ENCODE assay signal across 9 cellular contexts in genomic region chr18:23862071-23862470, GRCh38.
A peak's percentile ranks its signal among the peaks of the same experiment; 100 is the strongest.
DNase-seq lines count a peak whose midpoint lies in the region; ATAC-seq and TF ChIP-seq lines count a peak whose summit lies in the region.
"Had no signal": no experiment of that assay in that cellular context is flagged by ENCODE, and none has a peak within 500 bp of the region (broad histone marks: within the 10 kb centered on the region; RNA-seq: fewer than 3 reads in every experiment).

No MANE protein-coding gene starts in this region.

- peak; percentile 77 for ATAC-seq in RWPE2 (ENCODE audit: low read depth)
- no peak for ATAC-seq in stimulated activated naive CD8-positive, alpha-beta T cell treated with anti-CD3 and anti-CD28 coated beads, Interleukin-15, Interleukin-2, amounts not matched to agents 100 U/mL and 50 U/mL, for 24 hours

- H3K27ac ChIP-seq in RWPE2 (ENCODE audit: poor library complexity, severe bottlenecking) (peak overlapping the region; percentile 87), esophagus squamous epithelium (peak overlapping the region in 3 of 4 donors; percentile 13 to 45 (median 32))

- H3K4me1 Mint-ChIP-seq in progenitor cell of endocrine pancreas (ENCODE audit: low read depth): peaks cover 8% of the 10 kb centered on the region

- intact Hi-C loops in esophagus squamous epithelium (cut with DNase I): no loop called here

- no peaks in the 10 kb centered on the region for H3K9me3 ChIP-seq in RWPE2 (ENCODE audit: severe bottlenecking)
- no peaks in the 10 kb centered on the region for H3K9me3 ChIP-seq in esophagus squamous epithelium

- H3K27ac Mint-ChIP-seq in progenitor cell of endocrine pancreas: peak overlapping the region; percentile 62

- no peaks in the 10 kb centered on the region for H3K27me3 Mint-ChIP-seq in progenitor cell of endocrine pancreas

- H3K36me3 ChIP-seq in RWPE2 (ENCODE audit: low read depth): peaks cover 36% of the 10 kb centered on the region
- peaks cover 0 to 47% (median 0%) of the 10 kb centered on the region in 3 donors for H3K36me3 ChIP-seq in esophagus squamous epithelium

- H3K4me3 ChIP-seq in RWPE2 (ENCODE audit: severe bottlenecking) (no peak overlapping the region), esophagus squamous epithelium (no peak overlapping the region)

- TF ChIP-seq CTCF in RWPE2 (IDR thresholded peaks at IDR 0.05; ENCODE audit: poor library complexity, severe bottlenecking) (no peak), esophagus squamous epithelium (IDR thresholded peaks at IDR 0.05) (no peak), progenitor cell of endocrine pancreas (IDR thresholded peaks at IDR 0.05; ENCODE audit: unreplicated experiment) (no peak)

- H3K27me3 ChIP-seq in RWPE2 (ENCODE audit: insufficient read depth, poor library complexity, severe bottlenecking): no peaks in the 10 kb centered on the region
- H3K27me3 ChIP-seq in esophagus squamous epithelium: no peaks in the 10 kb centered on the region

- H3K4me3 Mint-ChIP-seq in progenitor cell of endocrine pancreas (ENCODE audit: low read depth): no peak overlapping the region

- no peaks in the 10 kb centered on the region for H3K9me3 Mint-ChIP-seq in progenitor cell of endocrine pancreas (ENCODE audit: low read depth)

- DNase-seq in GF-D8 (lab: John Stamatoyannopoulos, UW) (peak; percentile 58), RWPE2 (ENCODE audit: low spot score) (no peak), esophagus squamous epithelium (lab: John Stamatoyannopoulos, UW) (no peak), progenitor cell of endocrine pancreas (ENCODE audit: low spot score, unreplicated experiment) (no peak), NCI-H524 (lab: John Stamatoyannopoulos, UW) (no peak), HuH-7 (ENCODE audit: low spot score) (no peak)
- DNase-seq in NK-92 treated with Interleukin-12 subunit alpha and Interleukin-12 subunit beta, amount 100 ng/mL, for 24 hours (lab: John Stamatoyannopoulos, UW): no peak
- DNase-seq in stimulated activated naive CD8-positive, alpha-beta T cell treated with anti-CD3 and anti-CD28 coated beads, Interleukin-15, Interleukin-2, amounts not matched to agents 100 U/mL and 50 U/mL, for 24 hours: no peak
- DNase-seq: occipital lobe had no signal

- no peaks in the 10 kb centered on the region for H3K36me3 Mint-ChIP-seq in progenitor cell of endocrine pancreas (ENCODE audit: insufficient read depth)

- 32 to 39% methylated on average over 4 of the region's 4 CpGs for whole genome bisulfite sequencing in esophagus squamous epithelium, 2 donors

- H3K4me1 ChIP-seq in RWPE2 (ENCODE audit: insufficient read depth, poor library complexity, severe bottlenecking) (peaks cover 36% of the 10 kb centered on the region), esophagus squamous epithelium (peaks cover 0 to 13% (median 0%) of the 10 kb centered on the region in 3 donors)

- no peak for TF ChIP-seq POLR2A in esophagus squamous epithelium (IDR thresholded peaks at IDR 0.05)
